3 cellular contexts compared by ENCODE assay signal in the genomic region with DNA sequence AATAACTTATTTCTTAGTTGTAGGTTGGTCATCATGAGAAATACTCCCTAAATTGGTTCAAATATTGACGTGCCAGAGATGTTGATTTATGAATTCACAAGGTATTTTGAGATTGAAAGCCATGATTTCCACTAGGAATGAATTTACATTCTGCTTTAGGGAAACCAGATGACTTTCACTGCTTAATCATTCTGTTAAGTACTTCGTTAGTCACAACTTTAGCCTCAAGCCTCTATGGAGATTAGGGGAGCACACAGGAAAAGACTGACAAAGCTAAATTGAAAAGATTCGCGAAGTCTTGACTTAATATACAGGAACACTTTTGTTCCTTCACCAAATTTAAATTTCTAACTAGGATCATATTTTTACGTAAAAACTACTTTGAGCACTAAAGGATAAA.
TF ChIP-seq lines count a peak whose summit lies in the region.

No MANE protein-coding gene starts in this region.

TF ChIP-seq in SK-N-SH, 30 proteins besides CTCF, POLR2A, EP300 and RAD21 (continued from another document):
- TF ChIP-seq, protein P1, sequence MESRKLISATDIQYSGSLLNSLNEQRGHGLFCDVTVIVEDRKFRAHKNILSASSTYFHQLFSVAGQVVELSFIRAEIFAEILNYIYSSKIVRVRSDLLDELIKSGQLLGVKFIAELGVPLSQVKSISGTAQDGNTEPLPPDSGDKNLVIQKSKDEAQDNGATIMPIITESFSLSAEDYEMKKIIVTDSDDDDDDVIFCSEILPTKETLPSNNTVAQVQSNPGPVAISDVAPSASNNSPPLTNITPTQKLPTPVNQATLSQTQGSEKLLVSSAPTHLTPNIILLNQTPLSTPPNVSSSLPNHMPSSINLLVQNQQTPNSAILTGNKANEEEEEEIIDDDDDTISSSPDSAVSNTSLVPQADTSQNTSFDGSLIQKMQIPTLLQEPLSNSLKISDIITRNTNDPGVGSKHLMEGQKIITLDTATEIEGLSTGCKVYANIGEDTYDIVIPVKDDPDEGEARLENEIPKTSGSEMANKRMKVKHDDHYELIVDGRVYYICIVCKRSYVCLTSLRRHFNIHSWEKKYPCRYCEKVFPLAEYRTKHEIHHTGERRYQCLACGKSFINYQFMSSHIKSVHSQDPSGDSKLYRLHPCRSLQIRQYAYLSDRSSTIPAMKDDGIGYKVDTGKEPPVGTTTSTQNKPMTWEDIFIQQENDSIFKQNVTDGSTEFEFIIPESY (IDR thresholded peaks at IDR 0.05; ENCODE audit: borderline replicate concordance, low read depth), result no peak
- TF ChIP-seq TEAD4 (IDR thresholded peaks at IDR 0.05; ENCODE audit: borderline replicate concordance, insufficient read depth) (no peak), RCOR1 (IDR thresholded peaks at IDR 0.05; ENCODE audit: low read length) (no peak), GATA2 (CRISPR knock-in tag; IDR thresholded peaks at IDR 0.05) (no peak), POLR2AphosphoS5 (IDR thresholded peaks at IDR 0.05; ENCODE audit: low read depth, low read length) (no peak), FOXM1 (IDR thresholded peaks at IDR 0.05; ENCODE audit: low read depth) (no peak), MXI1 (IDR thresholded peaks at IDR 0.05; ENCODE audit: low read depth, low read length) (no peak)
- TF ChIP-seq, protein P2, sequence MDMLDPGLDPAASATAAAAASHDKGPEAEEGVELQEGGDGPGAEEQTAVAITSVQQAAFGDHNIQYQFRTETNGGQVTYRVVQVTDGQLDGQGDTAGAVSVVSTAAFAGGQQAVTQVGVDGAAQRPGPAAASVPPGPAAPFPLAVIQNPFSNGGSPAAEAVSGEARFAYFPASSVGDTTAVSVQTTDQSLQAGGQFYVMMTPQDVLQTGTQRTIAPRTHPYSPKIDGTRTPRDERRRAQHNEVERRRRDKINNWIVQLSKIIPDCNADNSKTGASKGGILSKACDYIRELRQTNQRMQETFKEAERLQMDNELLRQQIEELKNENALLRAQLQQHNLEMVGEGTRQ (IDR thresholded peaks at IDR 0.05; ENCODE audit: borderline replicate concordance, low read depth, low read length), result no peak

TF ChIP-seq in SK-N-SH treated with all-trans-retinoic acid at 6 μM for 48 hours, 23 proteins besides CTCF, POLR2A, EP300 and RAD21 (continued from another document):
- TF ChIP-seq PPARA (CRISPR knock-in tag; IDR thresholded peaks at IDR 0.05; ENCODE audit: borderline replicate concordance) (no peak), ZC3H10 (CRISPR knock-in tag; IDR thresholded peaks at IDR 0.05) (no peak), RARB (CRISPR knock-in tag; IDR thresholded peaks at IDR 0.05) (no peak), ZNF70 (CRISPR knock-in tag; IDR thresholded peaks at IDR 0.05) (no peak), TOX (CRISPR knock-in tag; IDR thresholded peaks at IDR 0.05; ENCODE audit: borderline replicate concordance) (no peak)
- TF ChIP-seq, protein P3, sequence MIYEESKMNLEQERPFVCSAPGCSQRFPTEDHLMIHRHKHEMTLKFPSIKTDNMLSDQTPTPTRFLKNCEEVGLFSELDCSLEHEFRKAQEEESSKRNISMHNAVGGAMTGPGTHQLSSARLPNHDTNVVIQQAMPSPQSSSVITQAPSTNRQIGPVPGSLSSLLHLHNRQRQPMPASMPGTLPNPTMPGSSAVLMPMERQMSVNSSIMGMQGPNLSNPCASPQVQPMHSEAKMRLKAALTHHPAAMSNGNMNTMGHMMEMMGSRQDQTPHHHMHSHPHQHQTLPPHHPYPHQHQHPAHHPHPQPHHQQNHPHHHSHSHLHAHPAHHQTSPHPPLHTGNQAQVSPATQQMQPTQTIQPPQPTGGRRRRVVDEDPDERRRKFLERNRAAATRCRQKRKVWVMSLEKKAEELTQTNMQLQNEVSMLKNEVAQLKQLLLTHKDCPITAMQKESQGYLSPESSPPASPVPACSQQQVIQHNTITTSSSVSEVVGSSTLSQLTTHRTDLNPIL (CRISPR knock-in tag; IDR thresholded peaks at IDR 0.05; ENCODE audit: low read depth), result no peak
- TF ChIP-seq, protein P4, sequence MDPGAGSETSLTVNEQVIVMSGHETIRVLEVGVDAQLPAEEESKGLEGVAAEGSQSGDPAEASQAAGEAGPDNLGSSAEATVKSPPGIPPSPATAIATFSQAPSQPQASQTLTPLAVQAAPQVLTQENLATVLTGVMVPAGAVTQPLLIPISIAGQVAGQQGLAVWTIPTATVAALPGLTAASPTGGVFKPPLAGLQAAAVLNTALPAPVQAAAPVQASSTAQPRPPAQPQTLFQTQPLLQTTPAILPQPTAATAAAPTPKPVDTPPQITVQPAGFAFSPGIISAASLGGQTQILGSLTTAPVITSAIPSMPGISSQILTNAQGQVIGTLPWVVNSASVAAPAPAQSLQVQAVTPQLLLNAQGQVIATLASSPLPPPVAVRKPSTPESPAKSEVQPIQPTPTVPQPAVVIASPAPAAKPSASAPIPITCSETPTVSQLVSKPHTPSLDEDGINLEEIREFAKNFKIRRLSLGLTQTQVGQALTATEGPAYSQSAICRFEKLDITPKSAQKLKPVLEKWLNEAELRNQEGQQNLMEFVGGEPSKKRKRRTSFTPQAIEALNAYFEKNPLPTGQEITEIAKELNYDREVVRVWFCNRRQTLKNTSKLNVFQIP (CRISPR knock-in tag; IDR thresholded peaks at IDR 0.05; ENCODE audit: borderline replicate concordance, low read depth), result no peak
- TF ChIP-seq, protein P5, sequence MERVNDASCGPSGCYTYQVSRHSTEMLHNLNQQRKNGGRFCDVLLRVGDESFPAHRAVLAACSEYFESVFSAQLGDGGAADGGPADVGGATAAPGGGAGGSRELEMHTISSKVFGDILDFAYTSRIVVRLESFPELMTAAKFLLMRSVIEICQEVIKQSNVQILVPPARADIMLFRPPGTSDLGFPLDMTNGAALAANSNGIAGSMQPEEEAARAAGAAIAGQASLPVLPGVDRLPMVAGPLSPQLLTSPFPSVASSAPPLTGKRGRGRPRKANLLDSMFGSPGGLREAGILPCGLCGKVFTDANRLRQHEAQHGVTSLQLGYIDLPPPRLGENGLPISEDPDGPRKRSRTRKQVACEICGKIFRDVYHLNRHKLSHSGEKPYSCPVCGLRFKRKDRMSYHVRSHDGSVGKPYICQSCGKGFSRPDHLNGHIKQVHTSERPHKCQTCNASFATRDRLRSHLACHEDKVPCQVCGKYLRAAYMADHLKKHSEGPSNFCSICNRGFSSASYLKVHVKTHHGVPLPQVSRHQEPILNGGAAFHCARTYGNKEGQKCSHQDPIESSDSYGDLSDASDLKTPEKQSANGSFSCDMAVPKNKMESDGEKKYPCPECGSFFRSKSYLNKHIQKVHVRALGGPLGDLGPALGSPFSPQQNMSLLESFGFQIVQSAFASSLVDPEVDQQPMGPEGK (CRISPR knock-in tag; IDR thresholded peaks at IDR 0.05; ENCODE audit: borderline replicate concordance), result no peak
TF ChIP-seq in SK-N-SH treated with all-trans-retinoic acid at 6 μM for 48 hours: peak in this region for 0.

TF ChIP-seq in WTC11, 78 proteins besides CTCF, POLR2A, EP300 and RAD21 (continued from another document):
- TF ChIP-seq, protein P6, sequence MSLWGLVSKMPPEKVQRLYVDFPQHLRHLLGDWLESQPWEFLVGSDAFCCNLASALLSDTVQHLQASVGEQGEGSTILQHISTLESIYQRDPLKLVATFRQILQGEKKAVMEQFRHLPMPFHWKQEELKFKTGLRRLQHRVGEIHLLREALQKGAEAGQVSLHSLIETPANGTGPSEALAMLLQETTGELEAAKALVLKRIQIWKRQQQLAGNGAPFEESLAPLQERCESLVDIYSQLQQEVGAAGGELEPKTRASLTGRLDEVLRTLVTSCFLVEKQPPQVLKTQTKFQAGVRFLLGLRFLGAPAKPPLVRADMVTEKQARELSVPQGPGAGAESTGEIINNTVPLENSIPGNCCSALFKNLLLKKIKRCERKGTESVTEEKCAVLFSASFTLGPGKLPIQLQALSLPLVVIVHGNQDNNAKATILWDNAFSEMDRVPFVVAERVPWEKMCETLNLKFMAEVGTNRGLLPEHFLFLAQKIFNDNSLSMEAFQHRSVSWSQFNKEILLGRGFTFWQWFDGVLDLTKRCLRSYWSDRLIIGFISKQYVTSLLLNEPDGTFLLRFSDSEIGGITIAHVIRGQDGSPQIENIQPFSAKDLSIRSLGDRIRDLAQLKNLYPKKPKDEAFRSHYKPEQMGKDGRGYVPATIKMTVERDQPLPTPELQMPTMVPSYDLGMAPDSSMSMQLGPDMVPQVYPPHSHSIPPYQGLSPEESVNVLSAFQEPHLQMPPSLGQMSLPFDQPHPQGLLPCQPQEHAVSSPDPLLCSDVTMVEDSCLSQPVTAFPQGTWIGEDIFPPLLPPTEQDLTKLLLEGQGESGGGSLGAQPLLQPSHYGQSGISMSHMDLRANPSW (CRISPR knock-in tag; conservative IDR thresholded peaks at IDR 0.05; ENCODE audit: low read depth), result no peak
- TF ChIP-seq OVOL2 (CRISPR knock-in tag; IDR thresholded peaks at IDR 0.05; ENCODE audit: borderline replicate concordance), result no peak
- TF ChIP-seq, protein P7, sequence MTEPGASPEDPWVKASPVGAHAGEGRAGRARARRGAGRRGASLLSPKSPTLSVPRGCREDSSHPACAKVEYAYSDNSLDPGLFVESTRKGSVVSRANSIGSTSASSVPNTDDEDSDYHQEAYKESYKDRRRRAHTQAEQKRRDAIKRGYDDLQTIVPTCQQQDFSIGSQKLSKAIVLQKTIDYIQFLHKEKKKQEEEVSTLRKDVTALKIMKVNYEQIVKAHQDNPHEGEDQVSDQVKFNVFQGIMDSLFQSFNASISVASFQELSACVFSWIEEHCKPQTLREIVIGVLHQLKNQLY (CRISPR knock-in tag; IDR thresholded peaks at IDR 0.05), result no peak
- no peak for TF ChIP-seq ZNF396 (CRISPR knock-in tag; IDR thresholded peaks at IDR 0.05; ENCODE audit: borderline replicate concordance)
- TF ChIP-seq, protein P8, sequence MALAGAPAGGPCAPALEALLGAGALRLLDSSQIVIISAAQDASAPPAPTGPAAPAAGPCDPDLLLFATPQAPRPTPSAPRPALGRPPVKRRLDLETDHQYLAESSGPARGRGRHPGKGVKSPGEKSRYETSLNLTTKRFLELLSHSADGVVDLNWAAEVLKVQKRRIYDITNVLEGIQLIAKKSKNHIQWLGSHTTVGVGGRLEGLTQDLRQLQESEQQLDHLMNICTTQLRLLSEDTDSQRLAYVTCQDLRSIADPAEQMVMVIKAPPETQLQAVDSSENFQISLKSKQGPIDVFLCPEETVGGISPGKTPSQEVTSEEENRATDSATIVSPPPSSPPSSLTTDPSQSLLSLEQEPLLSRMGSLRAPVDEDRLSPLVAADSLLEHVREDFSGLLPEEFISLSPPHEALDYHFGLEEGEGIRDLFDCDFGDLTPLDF (CRISPR knock-in tag; IDR thresholded peaks at IDR 0.05), result no peak
- no peak for TF ChIP-seq MYBL2 (CRISPR knock-in tag; IDR thresholded peaks at IDR 0.05)
- no peak for TF ChIP-seq RELA (CRISPR knock-in tag; IDR thresholded peaks at IDR 0.05; ENCODE audit: borderline replicate concordance)
- TF ChIP-seq TP53 (CRISPR knock-in tag; IDR thresholded peaks at IDR 0.05), result no peak
- TF ChIP-seq SMAD3 (CRISPR knock-in tag; IDR thresholded peaks at IDR 0.05; ENCODE audit: borderline replicate concordance), result no peak
